ENCODE assay signal across 9 cellular contexts in genomic region chr11:17986007-17986710, GRCh38. TPM values are rescaled to one million over a fixed set of nuclear protein-coding genes. Genes with fewer than 3 reads are reported as not detected.
DNase-seq lines count a peak whose midpoint lies in the region; ATAC-seq and TF ChIP-seq lines count a peak whose summit lies in the region.
"Had no signal": no experiment of that assay in that cellular context is flagged by ENCODE, and none has a peak within 500 bp of the region (broad histone marks: within the 10 kb centered on the region; RNA-seq: fewer than 3 reads in every experiment).

No MANE protein-coding gene starts in this region.

- TF ChIP-seq CTCF in adrenal gland (IDR thresholded peaks at IDR 0.05) (no peak), foreskin keratinocyte (conservative IDR thresholded peaks at IDR 0.05) (no peak)
- no peak for TF ChIP-seq CTCF in CD4-positive, alpha-beta T cell (IDR thresholded peaks at IDR 0.05)

- peaks cover 92% of the 10 kb centered on the region for H3K36me3 Mint-ChIP-seq in CD4-positive, alpha-beta T cell (ENCODE audit: low read depth)

- H3K4me2 ChIP-seq in GM23248 (ENCODE audit: unreplicated experiment): peak overlapping the region; percentile 20
- H3K4me2 ChIP-seq in skeletal muscle satellite cell (ENCODE audit: low read length): peak overlapping the region; percentile 17

- DNase-seq in GM23248 (peak; percentile 94), adrenal gland (peak in 4 of 7 donors; percentile 21 to 46 (median 26)), foreskin keratinocyte (peak; percentile 47 to 77), activated gamma-delta T cell (lab: John Stamatoyannopoulos, UW) (no peak), SHP77 (lab: John Stamatoyannopoulos, UW) (no peak)
- no peak for DNase-seq in activated CD4-positive, CD25-positive, alpha-beta regulatory T cell treated with anti-CD3 and anti-CD28 coated beads, Interleukin-2, amount 50 U/mL, for 72 hours
- no peak for DNase-seq in CD4-positive, alpha-beta T cell
- DNase-seq: activated CD4-positive, alpha-beta T cell treated with anti-CD3 and anti-CD28 coated beads for 1 hour had no signal

- H3K9me3 Mint-ChIP-seq in CD4-positive, alpha-beta T cell: no peaks in the 10 kb centered on the region

- H2AFZ ChIP-seq in GM23248: peak overlapping the region; percentile 9

- H3K27me3 ChIP-seq in GM23248 (replicated peaks; ENCODE audit: insufficient read depth) (no peaks in the 10 kb centered on the region), adrenal gland (no peaks in the 10 kb centered on the region), foreskin keratinocyte (no peaks in the 10 kb centered on the region), skeletal muscle satellite cell (ENCODE audit: control insufficient read depth, insufficient read depth, low read length) (no peaks in the 10 kb centered on the region)
- H3K27me3 ChIP-seq in CD4-positive, alpha-beta T cell (ENCODE audit: control insufficient read depth, insufficient read depth, low read length): no peaks in the 10 kb centered on the region

- peaks cover 29% of the 10 kb centered on the region for H3F3A ChIP-seq in GM23248 (ENCODE audit: insufficient read depth)

- 2 to 3% methylated on average over 7 of the region's 7 CpGs for WGBS in GM23248 (ENCODE audit: low coverage in 1 of 2, low lambda C conversion rate in 2 of 2, missing lambda C conversion rate in 2 of 2), 2 experiments
- WGBS in adrenal gland, 4 donors: 54 to 78% (median 62%) methylated on average over 6 to 7 of the region's 7 CpGs

- intact Hi-C loops in adrenal gland (cut with DNase I): no loop called here
- intact Hi-C loops in CD4-positive, alpha-beta T cell (cut with DNase I, micrococcal nuclease): no loop called here

- no peak overlapping the region for H3K27ac Mint-ChIP-seq in CD4-positive, alpha-beta T cell

- H4K20me1 ChIP-seq in GM23248 (ENCODE audit: insufficient read depth): no peaks in the 10 kb centered on the region

- H3K27ac ChIP-seq in GM23248 (peak overlapping the region; percentile 73), adrenal gland (peak overlapping the region in 1 of 5 donors; percentile 10), foreskin keratinocyte (peak overlapping the region; percentile 33)
- no peak overlapping the region for H3K27ac ChIP-seq in CD4-positive, alpha-beta T cell (ENCODE audit: low read depth, low read length)

- in situ Hi-C loops in GM23248 (cut with MboI): no loop called here

- CTCF ChIA-PET in CD4-positive, alpha-beta T cell (lab: Charles Lee): no interaction called here

- H3K36me3 ChIP-seq in GM23248 (ENCODE audit: low read depth) (no peaks in the 10 kb centered on the region), adrenal gland (replicated peaks in 1 of 2) (peaks cover 0 to 15% of the 10 kb centered on the region in 2 donors), skeletal muscle satellite cell (ENCODE audit: insufficient read depth, low read length) (peaks cover 14% of the 10 kb centered on the region)

- peak; percentile 97 for ATAC-seq in foreskin keratinocyte
- no peak for ATAC-seq in CD4-positive, alpha-beta T cell (ENCODE audit: poor library complexity)

- H3K9me3 ChIP-seq in GM23248 (ENCODE audit: low read depth) (no peaks in the 10 kb centered on the region), adrenal gland (replicated peaks in 1 of 3) (no peaks in the 10 kb centered on the region), skeletal muscle satellite cell (replicated peaks; ENCODE audit: low read length) (no peaks in the 10 kb centered on the region)
- no peaks in the 10 kb centered on the region for H3K9me3 ChIP-seq in CD4-positive, alpha-beta T cell (ENCODE audit: control insufficient read depth, low read length)

- no peak for TF ChIP-seq POLR2A in adrenal gland (IDR thresholded peaks at IDR 0.05)

- H3K79me2 ChIP-seq in GM23248 (ENCODE audit: insufficient read depth): no peaks in the 10 kb centered on the region

- no peak overlapping the region for H3K4me3 Mint-ChIP-seq in CD4-positive, alpha-beta T cell

- no peaks in the 10 kb centered on the region for H3K4me1 Mint-ChIP-seq in CD4-positive, alpha-beta T cell (ENCODE audit: low read depth)

- H3K9me2 ChIP-seq in GM23248 (ENCODE audit: insufficient read depth): no peaks in the 10 kb centered on the region

- POLR2A ChIA-PET in CD4-positive, alpha-beta T cell (lab: Charles Lee): no interaction called here

- no peaks in the 10 kb centered on the region for H3K27me3 Mint-ChIP-seq in CD4-positive, alpha-beta T cell

- peaks cover 18% of the 10 kb centered on the region for H3K4me1 ChIP-seq in GM23248 (ENCODE audit: insufficient read depth)
- H3K4me1 ChIP-seq in adrenal gland (replicated peaks in 1 of 2): no peaks in the 10 kb centered on the region
- peaks cover 13% of the 10 kb centered on the region for H3K4me1 ChIP-seq in foreskin keratinocyte
- H3K4me1 ChIP-seq in skeletal muscle satellite cell (ENCODE audit: control insufficient read depth, insufficient read depth, low read length): peaks cover 21% of the 10 kb centered on the region

- peak overlapping the region; percentile 47 for H3K9ac ChIP-seq in GM23248
- H3K9ac ChIP-seq in skeletal muscle satellite cell (ENCODE audit: low read depth, low read length): peak overlapping the region; percentile 27

- H3K4me3 ChIP-seq in GM23248 (no peak overlapping the region), adrenal gland (no peak overlapping the region), skeletal muscle satellite cell (ENCODE audit: low read length) (no peak overlapping the region)

RNA-seq across cellular contexts. Expression of gene SERGEF, which starts 26.7 kb away (rescaled TPM):
- total RNA-seq in GM23248 (2014; rRNA removed; shearing (Covaris generic)): 16.8 and 18.3 TPM in 2 replicates
- polyA plus RNA-seq in GM23248 (2016; fragmentation: Nextera tagmentation; extraction: Ambion mirVana) (16.7 and 23.2 TPM in 2 replicates), adrenal gland (100 to 1,000 TPM in 2 of 3 donors, 10 to 100 TPM in 1; 21.7 to 216 (median 133) TPM), foreskin keratinocyte (24.3 and 26.2 TPM in 2 replicates)
- total RNA-seq in adrenal gland (10 to 100 TPM; 31.2 to 46.4 (median 38.4) TPM), foreskin keratinocyte (27.8 and 31.2 TPM in 2 replicates)
- 14.4 and 14.6 TPM in 2 replicates for total RNA-seq in skeletal muscle satellite cell (2012; rRNA removed)
- total RNA-seq in CD4-positive, alpha-beta T cell: 10 to 100 TPM; 35.2 to 37.1 TPM

RNA-seq across cellular contexts. Expression of gene TPH1, which starts 59.9 kb away (rescaled TPM):
- not detected in 2 replicates for total RNA-seq in GM23248 (2014; rRNA removed; shearing (Covaris generic))
- polyA plus RNA-seq in GM23248 (2016; fragmentation: Nextera tagmentation; extraction: Ambion mirVana): not detected in 2 replicates
- total RNA-seq in adrenal gland: under 1 TPM in 5 of 8 donors, not detected in 3; 0.11 to 0.35 (median 0.13) TPM
- under 1 TPM; 0.11 to 0.20 (median 0.16) TPM for polyA plus RNA-seq in adrenal gland
- 0.11 and 0.14 TPM in 2 replicates for total RNA-seq in foreskin keratinocyte
- polyA plus RNA-seq in foreskin keratinocyte: 0.04 TPM in 2 replicates
- under 0.01 TPM in 2 replicates for total RNA-seq in skeletal muscle satellite cell (2012; rRNA removed)
- total RNA-seq in CD4-positive, alpha-beta T cell: 1 to 10 TPM; 1.1 to 1.5 TPM

Comparison
In these comparisons a context has a peak if more than half of its experiments do, and no peak if none do; other contexts are left out.
1. DNase-seq: peak in GM23248 (single experiment), adrenal gland (4 of 7) and foreskin keratinocyte (2 of 2); none in activated gamma-delta T cell (single experiment), SHP77 (0 of 2), activated CD4-positive, CD25-positive, alpha-beta regulatory T cell treated with anti-CD3 and anti-CD28 coated beads, Interleukin-2, amount 50 U/mL, for 72 hours (single experiment) and CD4-positive, alpha-beta T cell (0 of 10).